Comparison of ENCODE assay signal across 8 cellular contexts in genomic region chr5:95823738-95824609, GRCh38. TPM values are rescaled to one million over a fixed set of nuclear protein-coding genes. Genes with fewer than 3 reads are reported as not detected.
A peak's percentile ranks its signal among the peaks of the same experiment; 100 is the strongest.
DNase-seq lines count a peak whose midpoint lies in the region; ATAC-seq, FAIRE-seq and TF ChIP-seq lines count a peak whose summit lies in the region.

No MANE protein-coding gene starts in this region.

- RAD21 ChIA-PET in GM12878 (lab: Charles Lee; ENCODE audit: unreplicated experiment) = interaction anchor here (0.9 to 12.7 kb wide), 12 partner anchors 7 to 179 kb away, joined by 3 to 186 read pairs (median 8); partner anchors contain the start of genes RFESD and RHOBTB3

- in situ Hi-C loops in GM12878 (cut with MboI) = no loop called here

- peaks cover 6 to 65% (median 35%) of the 10 kb centered on the region in 4 donors for H3K4me1 Mint-ChIP-seq in CD4-positive, CD25-positive, alpha-beta regulatory T cell

- H3K4me1 ChIP-seq in CD4-positive, CD25-positive, alpha-beta regulatory T cell (ENCODE audit: control insufficient read depth, insufficient read depth, low read length, poor library complexity, severe bottlenecking) = peaks cover 60% of the 10 kb centered on the region
- H3K4me1 ChIP-seq in GM12878 (ENCODE audit: control insufficient read depth, insufficient read depth, low read length) (peaks cover 18% of the 10 kb centered on the region), kidney (ENCODE audit: control insufficient read depth in 1 of 2, insufficient read depth in 1 of 2, low read depth in 1 of 2, low read length in 2 of 2) (peaks cover 20% of the 10 kb centered on the region in 2 donors)

- peaks cover 3% of the 10 kb centered on the region for H3K36me3 Mint-ChIP-seq in CD4-positive, CD25-positive, alpha-beta regulatory T cell

- peak in 1 of 2 experiments; percentile 7; a peak in 1 of 4 replicates for TF ChIP-seq EP300 in GM12878 (IDR thresholded peaks at IDR 0.05; ENCODE audit: borderline replicate concordance in 1 of 2, control insufficient read depth in 1 of 2, low read depth in 2 of 2, low read length in 2 of 2)

- H3K27ac Mint-ChIP-seq in CD4-positive, CD25-positive, alpha-beta regulatory T cell = peak overlapping the region; percentile 95 to 98 (median 98)

- CTCF ChIA-PET in GM12878 (lab: Yijun Ruan, JAX) = interaction anchor here (0.9 to 11.4 kb wide), 15 partner anchors 15 to 160 kb away, joined by 3 to 145 read pairs (median 4); no protein-coding TSS in a partner anchor

- H3K4me3 ChIP-seq in CD4-positive, CD25-positive, alpha-beta regulatory T cell (ENCODE audit: low read depth, low read length) = peak overlapping the region; percentile 100
- peak overlapping the region; percentile 87 for H3K4me3 ChIP-seq in GM12878
- H3K4me3 ChIP-seq in kidney (ENCODE audit: low read length in 2 of 2) = peak overlapping the region; percentile 53 to 93

- no peaks in the 10 kb centered on the region for H4K20me1 ChIP-seq in GM12878 (ENCODE audit: control insufficient read depth, insufficient read depth)

- H3K9me3 Mint-ChIP-seq in CD4-positive, CD25-positive, alpha-beta regulatory T cell = no peaks in the 10 kb centered on the region

- no peak for TF ChIP-seq RAD21 in GM12878 (IDR thresholded peaks at IDR 0.05; ENCODE audit: insufficient read depth, low read depth, low read length)

- H3K9me3 ChIP-seq in CD4-positive, CD25-positive, alpha-beta regulatory T cell (ENCODE audit: control insufficient read depth in 2 of 2, low read length in 2 of 2) = no peaks in the 10 kb centered on the region
- H3K9me3 ChIP-seq in GM12878 (replicated peaks; ENCODE audit: control insufficient read depth, insufficient read depth, low read length) (no peaks in the 10 kb centered on the region), kidney (ENCODE audit: control insufficient read depth in 1 of 2, low read length in 2 of 2) (no peaks in the 10 kb centered on the region)

- peak overlapping the region; percentile 76 for H3K9ac ChIP-seq in GM12878 (ENCODE audit: control insufficient read depth, insufficient read depth, low read length)
- H3K9ac ChIP-seq in kidney (ENCODE audit: low read length in 2 of 2) = peak overlapping the region; percentile 30 to 98

- ATAC-seq in CD4-positive, CD25-positive, alpha-beta regulatory T cell (ENCODE audit: low read depth in 2 of 2) = peak; percentile 72 to 86
- peak; percentile 51 for ATAC-seq in GM19395 (IDR thresholded peaks at IDR 0.05; ENCODE audit: unreplicated experiment)
- ATAC-seq in HG03457 (IDR thresholded peaks at IDR 0.05; ENCODE audit: unreplicated experiment) = peak; percentile 40
- peak; percentile 54 for ATAC-seq in GM12878

- peak overlapping the region; percentile 91 for H3K27ac ChIP-seq in CD4-positive, CD25-positive, alpha-beta regulatory T cell (ENCODE audit: insufficient read depth, low read length, poor library complexity, severe bottlenecking)
- H3K27ac ChIP-seq in GM12878 (ENCODE audit: control insufficient read depth, insufficient read depth) = peak overlapping the region; percentile 86
- H3K27ac ChIP-seq in kidney (ENCODE audit: low read depth in 2 of 2, low read length in 2 of 2) = peak overlapping the region; percentile 86 to 87

- intact Hi-C loops in GM12878 (cut with micrococcal nuclease; ENCODE audit: unreplicated experiment) = loop anchor here (1.0 to 5.0 kb wide), 2 partner anchors 10 to 92 kb away; partner anchors contain the start of gene RHOBTB3
- intact Hi-C loops in kidney (cut with DNase I) = no loop called here

- H3K4me2 ChIP-seq in GM12878 (ENCODE audit: control insufficient read depth, insufficient read depth) = peak overlapping the region; percentile 99

- H2AFZ ChIP-seq in GM12878 (ENCODE audit: control insufficient read depth, low read depth, low read length) = peak overlapping the region; percentile 83

- no peaks in the 10 kb centered on the region for H3K36me3 ChIP-seq in CD4-positive, CD25-positive, alpha-beta regulatory T cell (ENCODE audit: control insufficient read depth, insufficient read depth, low read length)
- H3K36me3 ChIP-seq in GM12878 (ENCODE audit: control insufficient read depth in 2 of 2, insufficient read depth in 2 of 2, low read length in 1 of 2) (no peaks in the 10 kb centered on the region), kidney (ENCODE audit: control insufficient read depth in 1 of 2, insufficient read depth in 2 of 2, low read length in 2 of 2) (peaks cover 0 to 5% of the 10 kb centered on the region in 2 donors)

- H3K79me2 ChIP-seq in GM12878 (ENCODE audit: control insufficient read depth, insufficient read depth, low read length) = peaks cover 36% of the 10 kb centered on the region

- SMC1A ChIA-PET in GM12878 (lab: Charles Lee; ENCODE audit: uncharacterized antibody, unreplicated experiment) = interaction anchor here (0.6 to 15.2 kb wide), 18 partner anchors 7 to 257 kb away, joined by 3 to 320 read pairs (median 8); partner anchors contain the start of genes RFESD and RHOBTB3

- no peaks in the 10 kb centered on the region for H3K27me3 Mint-ChIP-seq in CD4-positive, CD25-positive, alpha-beta regulatory T cell

- TF ChIP-seq POLR2A in GM12878 (IDR thresholded peaks at IDR 0.05; ENCODE audit: low read depth, low read length) = peak; percentile 67

- H3K27me3 ChIP-seq in CD4-positive, CD25-positive, alpha-beta regulatory T cell (ENCODE audit: control insufficient read depth, insufficient read depth, low read length) = no peaks in the 10 kb centered on the region
- no peaks in the 10 kb centered on the region for H3K27me3 ChIP-seq in GM12878 (replicated peaks in 1 of 2; ENCODE audit: control insufficient read depth in 2 of 2, insufficient read depth in 2 of 2, low read length in 1 of 2)

- FAIRE-seq in GM12878 (lab: Jason Lieb, UNC) (no peak), kidney (lab: Jason Lieb, UNC) (no peak)

- TF ChIP-seq CTCF in GM12878 (IDR thresholded peaks at IDR 0.05 in 2 of 3, conservative IDR thresholded peaks at IDR 0.05 in 1 of 3; ENCODE audit: control insufficient read depth in 2 of 3, extremely low read depth in 1 of 3, insufficient read depth in 1 of 3, low read depth in 3 of 3, low read length in 3 of 3) (no peak), kidney (IDR thresholded peaks at IDR 0.05; ENCODE audit: borderline replicate concordance, extremely low read depth, insufficient read depth) (no peak)

- no TSS peak for BruUV-seq in GM12878 (replicated peaks; lab: Mats Ljungman, UMichigan)

- WGBS in GM12878 (ENCODE audit: insufficient coverage, insufficient replicate concordance, low lambda C conversion rate, missing lambda C conversion rate) = 2% methylated on average over 12 of the region's 12 CpGs

- peak overlapping the region; percentile 98 to 99 (median 99) for H3K4me3 Mint-ChIP-seq in CD4-positive, CD25-positive, alpha-beta regulatory T cell

- peak; percentile 46 to 92 (median 75) for DNase-seq in CD4-positive, CD25-positive, alpha-beta regulatory T cell
- DNase-seq in SKM-1 treated with dmso at 0.1 percent for 144 hours (lab: John Stamatoyannopoulos, UW; ENCODE audit: unreplicated experiment) = peak; percentile 78
- DNase-seq in GM12878 (ENCODE audit: low read depth, low spot score) = no peak
- DNase-seq in kidney = no peak
- peak; percentile 57 for DNase-seq in stimulated activated CD4-positive, alpha-beta T cell treated with anti-CD3 and anti-CD28 coated beads, Interleukin-4, amount 100 ng/mL, for 24 hours
- no peak for DNase-seq in OCI-M2 (lab: John Stamatoyannopoulos, UW; ENCODE audit: unreplicated experiment)

- POLR2A ChIA-PET in GM12878 (lab: Charles Lee) = interaction anchor here (0.9 to 10.1 kb wide), 12 partner anchors 8 to 752 kb away, joined by 3 to 153 read pairs (median 4); partner anchors contain the start of gene RFESD

TF ChIP-seq in GM12878, 131 proteins besides CTCF, POLR2A, EP300 and RAD21 (continues in another document):
- TF ChIP-seq LARP7 (IDR thresholded peaks at IDR 0.05) = 0 out of 2 replicates have a peak, but pooled peaks have one; percentile 7
- TF ChIP-seq RUNX3 (IDR thresholded peaks at IDR 0.05; ENCODE audit: low read length) = peak; percentile 63

RNA-seq across cellular contexts. Expression of gene GLRX, which starts 1.4 kb away (rescaled TPM):
- 82.9 TPM for total RNA-seq in CD4-positive, CD25-positive, alpha-beta regulatory T cell
- 100 to 1,000 TPM; 319 to 399 (median 348) TPM for polyA plus RNA-seq in CD4-positive, CD25-positive, alpha-beta regulatory T cell
- 41.5 and 42.2 TPM in 2 replicates for total RNA-seq in GM12878 (2013; cell fraction: nucleolus; rRNA removed)
- total RNA-seq in GM12878 (2014; rRNA removed) (103 and 127 TPM in 2 replicates), GM12878 (2014; rRNA removed; fragmentation: Illumina TruSeq; extraction: Trizol) (63.0 and 66.7 TPM in 2 replicates), GM12878 (2021) (80.0 and 80.2 TPM in 2 replicates), kidney (57.4 TPM)
- 58.0 TPM for polyA plus RNA-seq in GM12878 (2011; ENCODE audit: low read depth)
- polyA plus RNA-seq in GM12878 (2011; rRNA removed) (188 and 194 TPM in 2 replicates), GM12878 (2014; fragmentation: Illumina TruSeq; extraction: Trizol) (130 and 179 TPM in 2 replicates), GM12878 (2014; fragmentation: Nextera tagmentation; extraction: Ambion mirVana) (100 to 1,000 TPM; 311 to 366 TPM), GM12878 (2014; rRNA removed) (195 and 236 TPM in 2 replicates), GM12878 (2016; fragmentation: Nextera tagmentation; extraction: Ambion mirVana) (100 to 1,000 TPM; 185 to 187 TPM), kidney (ENCODE audit: insufficient read depth, low read depth, low replicate concordance) (324 TPM)
- polyA plus RNA-seq in GM12878 (2011; cell fraction: cytosol; rRNA removed) = 89.8 and 172 TPM in 2 replicates
- polyA plus RNA-seq in GM12878 (2011; cell fraction: nucleus; rRNA removed) = 74.7 and 110 TPM in 2 replicates
- 135 and 145 TPM in 2 replicates for polyA plus RNA-seq in GM12878 (2012)
- 69.4 and 81.1 TPM in 2 replicates for polyA minus RNA-seq in GM12878 (2011; rRNA and poly(A)+ RNA removed)
- polyA minus RNA-seq in GM12878 (2011; cell fraction: cytosol; rRNA and poly(A)+ RNA removed) = 9.3 and 12.3 TPM in 2 replicates
- polyA minus RNA-seq in GM12878 (2011; cell fraction: nucleus; rRNA and poly(A)+ RNA removed) = 41.7 and 62.0 TPM in 2 replicates

Comparison
In these comparisons a context has a peak if more than half of its experiments do, and no peak if none do; other contexts are left out.
1. DNase-seq: peak in CD4-positive, CD25-positive, alpha-beta regulatory T cell (3 of 3), SKM-1 treated with dmso at 0.1 percent for 144 hours (single experiment) and stimulated activated CD4-positive, alpha-beta T cell treated with anti-CD3 and anti-CD28 coated beads, Interleukin-4, amount 100 ng/mL, for 24 hours (single experiment); none in GM12878 (single experiment), kidney (single experiment) and OCI-M2 (single experiment).
2. Peak in every context shown above with its lines, with median percentiles within 50 percentile points of each other: ATAC-seq, H3K27ac ChIP-seq and H3K4me3 ChIP-seq.